Comparison of ENCODE assay signal across 25 cellular contexts in genomic region chr12:57258977-57259970, GRCh38. TPM values are rescaled to one million over a fixed set of nuclear protein-coding genes. Genes with fewer than 3 reads are reported as not detected.
DNase-seq lines count a peak whose midpoint lies in the region; ATAC-seq and TF ChIP-seq lines count a peak whose summit lies in the region.
"Had no signal": no experiment of that assay in that cellular context is flagged by ENCODE, and none has a peak within 500 bp of the region (broad histone marks: within the 10 kb centered on the region; RNA-seq: fewer than 3 reads in every experiment).

No MANE protein-coding gene starts in this region.

- H2AK9ac ChIP-seq in IMR-90 (replicated peaks; ENCODE audit: low read depth, low read length, poor library complexity): no peak overlapping the region

- H3K79me1 ChIP-seq in IMR-90 (ENCODE audit: low read depth in 1 of 2, low read length in 2 of 2): peaks cover 0 to 15% of the 10 kb centered on the region in 2 experiments; a peak in 1 of 4 replicates

- dilution Hi-C loops in IMR-90 (cut with HindIII; ENCODE audit: low sequenced_read_pairs, unreplicated experiment): no loop called here

- POLR2A ChIA-PET in IMR-90 (lab: Charles Lee; ENCODE audit: unreplicated experiment): no interaction called here

- TF ChIP-seq POLR2A in IMR-90 (IDR thresholded peaks at IDR 0.05; ENCODE audit: low read depth, low read length) (no peak), body of pancreas (IDR thresholded peaks at IDR 0.05) (no peak)

- H3K9me1 ChIP-seq in IMR-90 (ENCODE audit: insufficient read depth, low read length): peaks cover 6% of the 10 kb centered on the region; the same call in 1 of the 2 replicates

- H2BK120ac ChIP-seq in IMR-90 (ENCODE audit: low read depth, low read length): no peak overlapping the region

- no peak overlapping the region for H4K91ac ChIP-seq in IMR-90 (ENCODE audit: insufficient read depth, low read depth, low read length)

- H3K27me3 ChIP-seq in IMR-90 (ENCODE audit: control insufficient read depth, insufficient read depth, low read length) (no peaks in the 10 kb centered on the region), body of pancreas (no peaks in the 10 kb centered on the region), ascending aorta (no peaks in the 10 kb centered on the region)
- H3K27me3 ChIP-seq: breast epithelium, tibial artery had no signal

- no TSS peak for BruUV-seq in IMR-90 (replicated peaks; lab: Mats Ljungman, UMichigan)

- no peak overlapping the region for H3K9ac ChIP-seq in IMR-90 (ENCODE audit: low read depth, low read length)
- H3K9ac ChIP-seq: GM23248 had no signal

- peaks cover 32% of the 10 kb centered on the region for H3K36me3 ChIP-seq in IMR-90 (ENCODE audit: control insufficient read depth, insufficient read depth, low read length)
- H3K36me3 ChIP-seq in body of pancreas (replicated peaks in 1 of 2; ENCODE audit: insufficient read depth in 1 of 2, low read depth in 2 of 2): peaks cover 0 to 17% of the 10 kb centered on the region in 2 donors
- H3K36me3 ChIP-seq in ascending aorta: peaks cover 43 to 72% of the 10 kb centered on the region in 2 donors
- H3K36me3 ChIP-seq in mucosa of descending colon (ENCODE audit: low read depth): no peaks in the 10 kb centered on the region
- H3K36me3 ChIP-seq: breast epithelium had no signal

- no peak overlapping the region for H2BK15ac ChIP-seq in IMR-90 (ENCODE audit: low read depth, low read length)

- no peak overlapping the region for H3K23ac ChIP-seq in IMR-90 (ENCODE audit: low read depth, low read length)

- H3K9me3 ChIP-seq in IMR-90 (ENCODE audit: control insufficient read depth, insufficient read depth, low read length) (no peaks in the 10 kb centered on the region), body of pancreas (no peaks in the 10 kb centered on the region), ascending aorta (no peaks in the 10 kb centered on the region), mucosa of descending colon (no peaks in the 10 kb centered on the region)
- H3K9me3 ChIP-seq: breast epithelium, tibial artery had no signal

- no peak overlapping the region for H2BK5ac ChIP-seq in IMR-90 (ENCODE audit: low read depth, low read length, poor library complexity, severe bottlenecking)

- H3K56ac ChIP-seq in IMR-90 (ENCODE audit: extremely low read depth, insufficient read depth, low read length): no peak overlapping the region

- H4K20me1 ChIP-seq in IMR-90 (ENCODE audit: insufficient read depth, low read length): no peaks in the 10 kb centered on the region; the same call in 1 of the 2 replicates

- in situ Hi-C loops in IMR-90 (cut with MboI; ENCODE audit: low sequenced_read_pairs): no loop called here

- CTCF ChIA-PET in IMR-90 (lab: Yijun Ruan, JAX): interaction anchor here (1.2 to 1.4 kb wide), 2 partner anchors 14 to 194 kb away, joined by 4 read pairs; no protein-coding TSS in a partner anchor

- no peak overlapping the region for H2BK20ac ChIP-seq in IMR-90 (ENCODE audit: low read depth, low read length)

- TF ChIP-seq RAD21 in IMR-90 (IDR thresholded peaks at IDR 0.05; ENCODE audit: low read length): no peak

- H4K8ac ChIP-seq in IMR-90 (ENCODE audit: low read depth in 2 of 2, low read length in 2 of 2): no peak overlapping the region

- no peak overlapping the region for H2AFZ ChIP-seq in IMR-90 (replicated peaks; ENCODE audit: low read length, poor library complexity)
- H2AFZ ChIP-seq: GM23248 had no signal

- no peak overlapping the region for H3K27ac ChIP-seq in IMR-90 (ENCODE audit: insufficient read depth, low read length)
- peak overlapping the region in 3 of 4 donors; percentile 22 to 58 (median 27) for H3K27ac ChIP-seq in body of pancreas
- no peak overlapping the region for H3K27ac ChIP-seq in ascending aorta
- H3K27ac ChIP-seq: breast epithelium, GM23248, tibial artery had no signal

- DNase-seq in IMR-90 (peak; percentile 58), body of pancreas (peak; percentile 54 to 80 (median 70)), left cardiac atrium (peak; percentile 63), mesenteric fat pad (ENCODE audit: low spot score) (peak; percentile 41), NCI-H1436 (lab: John Stamatoyannopoulos, UW) (no peak), ascending aorta (ENCODE audit: low spot score in 2 of 2) (no peak), NCI-H446 (lab: John Stamatoyannopoulos, UW) (no peak), mucosa of descending colon (no peak)
- DNase-seq: activated CD4-positive, alpha-beta memory T cell treated with anti-CD3 and anti-CD28 coated beads for 36 hours; activated naive CD4-positive, alpha-beta T cell treated with Interleukin-2 at 50 U/mL for 16 hours; effector CD8-positive, alpha-beta T cell; GDM1; GM23248; kidney; NCI-H1092; NCI-H1930; NCI-H2171 treated with DMSO at 0.1 percent for 48 hours; NCI-H69; SHP77; stimulated activated CD4-positive, alpha-beta T cell treated with anti-CD3 and anti-CD28 coated beads, Interleukin-12 subunit alpha, Interleukin-12 subunit beta, amount 100 ng/mL, for 4 hours; stimulated activated CD4-positive, alpha-beta T cell treated with anti-CD3 and anti-CD28 coated beads, Interleukin-2, amount 100 ng/mL, for 48 hours; tibial artery had no signal

- H3K4me1 ChIP-seq in IMR-90 (ENCODE audit: control insufficient read depth, insufficient read depth, low read length): no peaks in the 10 kb centered on the region
- H3K4me1 ChIP-seq in body of pancreas: peaks cover 24% of the 10 kb centered on the region
- no peaks in the 10 kb centered on the region for H3K4me1 ChIP-seq in ascending aorta
- no peaks in the 10 kb centered on the region for H3K4me1 ChIP-seq in mucosa of descending colon (ENCODE audit: low read depth)
- H3K4me1 ChIP-seq: breast epithelium had no signal

- H3K18ac ChIP-seq in IMR-90 (ENCODE audit: low read depth, low read length): no peak overlapping the region

- TF ChIP-seq CTCF in IMR-90 (conservative IDR thresholded peaks at IDR 0.05; ENCODE audit: low read depth, low read length): no peak
- no peak for TF ChIP-seq CTCF in body of pancreas (IDR thresholded peaks at IDR 0.05)
- TF ChIP-seq CTCF in ascending aorta (IDR thresholded peaks at IDR 0.05): no peak
- no peak for TF ChIP-seq CTCF in mucosa of descending colon (IDR thresholded peaks at IDR 0.05)

- no peak overlapping the region for H3K4me2 ChIP-seq in IMR-90 (ENCODE audit: low read depth, low read length)

- no peak overlapping the region for H3K4me3 ChIP-seq in IMR-90 (ENCODE audit: insufficient read depth, low read depth, low read length)
- H3K4me3 ChIP-seq in body of pancreas: no peak overlapping the region
- no peak overlapping the region for H3K4me3 ChIP-seq in ascending aorta
- no peak overlapping the region for H3K4me3 ChIP-seq in mucosa of descending colon
- H3K4me3 ChIP-seq: breast epithelium, GM23248, lung, tibial artery had no signal

- WGBS in IMR-90 (ENCODE audit: extremely low coverage in 2 of 2, insufficient read length in 1 of 2), 2 experiments: 71% methylated on average over 1 of the region's 6 CpGs; no CpG with 5 or more reads in 1 of the 2 experiments
- 15 to 18% methylated on average over 6 of the region's 6 CpGs for WGBS in body of pancreas, 2 donors

- no peak overlapping the region for H4K5ac ChIP-seq in IMR-90 (ENCODE audit: low read depth, low read length)

- peak; percentile 45 for ATAC-seq in IMR-90 (ENCODE audit: low read depth)
- peak; percentile 85 for ATAC-seq in body of pancreas
- peak; percentile 78 to 83 for ATAC-seq in left cardiac atrium
- ATAC-seq in mucosa of descending colon: no peak
- ATAC-seq: activated CD4-positive, CD25-positive, alpha-beta regulatory T cell treated with anti-CD3 and anti-CD28 coated beads, Interleukin-2, amount 50 U/mL, for 24 hours had no signal

- intact Hi-C loops in IMR-90 (cut with micrococcal nuclease) (no loop called here), body of pancreas (cut with DNase I) (no loop called here), left cardiac atrium (cut with DNase I) (no loop called here), ascending aorta (cut with DNase I) (no loop called here), mucosa of descending colon (cut with DNase I, micrococcal nuclease) (no loop called here)

- H3K4ac ChIP-seq in IMR-90 (ENCODE audit: low read depth, low read length): no peak overlapping the region

- H2AK5ac ChIP-seq in IMR-90 (ENCODE audit: low read depth, low read length): no peak overlapping the region

- no peak overlapping the region for H3K14ac ChIP-seq in IMR-90 (replicated peaks; ENCODE audit: low read depth, low read length)

TF ChIP-seq in IMR-90, 13 proteins besides CTCF, POLR2A, EP300 and RAD21:
- TF ChIP-seq BHLHE40 (IDR thresholded peaks at IDR 0.05; ENCODE audit: low read depth, low read length) (peak; percentile 81), RFX5 (IDR thresholded peaks at IDR 0.05; ENCODE audit: low read depth, low read length) (no peak)

RNA-seq across cellular contexts. Expression of gene STAC3, which starts 8.3 kb away (rescaled TPM):
- total RNA-seq in IMR-90 (2012; rRNA removed) (under 0.01 and 0.18 TPM in 2 replicates), body of pancreas (1 to 10 TPM in 1 of 2 donors, under 1 TPM in 1; 0.78 to 2.0 TPM), left cardiac atrium (1 to 10 TPM; 1.2 to 2.7 TPM), mesenteric fat pad (3.9 TPM), ascending aorta (not detected), mucosa of descending colon (1 to 10 TPM; 2.4 to 4.3 (median 3.3) TPM)
- 0.67 and 0.80 TPM in 2 replicates for polyA plus RNA-seq in IMR-90 (2012; rRNA removed)
- polyA plus RNA-seq in IMR-90 (2012; cell fraction: cytosol; rRNA removed): 0.13 and 0.66 TPM in 2 replicates
- 2.9 and 4.4 TPM in 2 replicates for polyA plus RNA-seq in IMR-90 (2012; cell fraction: nucleus; rRNA removed; ENCODE audit: low replicate concordance)

RNA-seq across cellular contexts. Expression of gene SHMT2, which starts 29.8 kb away (rescaled TPM):
- total RNA-seq in IMR-90 (2012; rRNA removed) (225 and 266 TPM in 2 replicates), body of pancreas (10 to 100 TPM; 47.7 to 77.5 TPM), left cardiac atrium (10 to 100 TPM; 31.1 to 39.6 TPM), mesenteric fat pad (62.3 TPM), ascending aorta (136 TPM), mucosa of descending colon (10 to 100 TPM; 34.7 to 67.4 (median 40.9) TPM)
- 302 and 364 TPM in 2 replicates for polyA plus RNA-seq in IMR-90 (2012; rRNA removed)
- 201 and 323 TPM in 2 replicates for polyA plus RNA-seq in IMR-90 (2012; cell fraction: cytosol; rRNA removed)
- 303 and 511 TPM in 2 replicates for polyA plus RNA-seq in IMR-90 (2012; cell fraction: nucleus; rRNA removed; ENCODE audit: low replicate concordance)

RNA-seq across cellular contexts. Expression of gene NXPH4, which starts 42.7 kb away (rescaled TPM):
- total RNA-seq in IMR-90 (2012; rRNA removed) (0.36 and 0.56 TPM in 2 replicates), body of pancreas (1 to 10 TPM; 2.9 to 4.6 TPM), left cardiac atrium (1 to 10 TPM in 1 of 2 donors, under 1 TPM in 1; 0.50 to 2.1 TPM), mesenteric fat pad (1.4 TPM), ascending aorta (not detected), mucosa of descending colon (under 1 TPM in 1 of 3 donors, not detected in 2; 0.25 TPM)
- 3.3 and 3.8 TPM in 2 replicates for polyA plus RNA-seq in IMR-90 (2012; rRNA removed)
- 4.8 and 7.5 TPM in 2 replicates for polyA plus RNA-seq in IMR-90 (2012; cell fraction: cytosol; rRNA removed)
- polyA plus RNA-seq in IMR-90 (2012; cell fraction: nucleus; rRNA removed; ENCODE audit: low replicate concordance): 3.3 and 5.8 TPM in 2 replicates

Comparison
In these comparisons a context has a peak if more than half of its experiments do, and no peak if none do; other contexts are left out.
1. DNase-seq: peak in IMR-90 (single experiment), body of pancreas (4 of 4), left cardiac atrium (single experiment) and mesenteric fat pad (single experiment); none in NCI-H1436 (single experiment), ascending aorta (0 of 2), NCI-H446 (0 of 2) and mucosa of descending colon (0 of 3).
2. H3K27ac ChIP-seq: peak in body of pancreas (3 of 4); none in IMR-90 (single experiment) and ascending aorta (0 of 2).